In the genomic region with DNA sequence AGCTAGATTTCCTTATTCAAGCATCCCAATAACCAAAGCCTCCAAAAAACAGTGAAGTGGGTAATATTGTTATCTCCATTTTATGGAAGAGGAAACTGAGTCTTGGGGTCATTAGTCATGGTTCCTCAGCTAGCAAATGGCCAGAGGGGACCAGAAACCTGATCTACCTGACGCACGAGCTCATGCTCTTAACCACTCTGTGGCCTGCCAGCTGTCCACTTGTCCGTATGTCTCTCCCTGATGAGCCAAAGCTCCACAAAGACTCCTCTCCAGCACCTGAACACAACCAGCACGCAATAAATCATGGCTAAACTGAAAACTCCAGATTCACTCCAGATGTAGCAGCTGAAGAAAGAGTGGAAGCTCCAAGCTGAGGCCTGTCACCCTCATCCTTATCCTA, we compare ENCODE assay signal across 25 cellular contexts. TPM values are rescaled to one million over a fixed set of nuclear protein-coding genes. Genes with fewer than 3 reads are reported as not detected.
"Had no signal": no experiment of that assay in that cellular context is flagged by ENCODE, and none has a peak within 500 bp of the region (broad histone marks: within the 10 kb centered on the region; RNA-seq: fewer than 3 reads in every experiment).

No MANE protein-coding gene starts in this region.

- H3K4me2 ChIP-seq: SK-N-SH had no signal

- ATAC-seq: activated CD8-positive, alpha-beta T cell treated with anti-CD3 and anti-CD28 coated beads for 36 hours; activated T-cell treated with anti-CD3 and anti-CD28 coated beads, Interleukin-2, amount 50 U/mL, for 72 hours had no signal

- H3K27ac ChIP-seq: brain microvascular endothelial cell, cardiac muscle cell, VCaP had no signal

- H3K9ac ChIP-seq: SK-N-SH had no signal

- H3K27me3 ChIP-seq: brain microvascular endothelial cell, cardiac muscle cell had no signal

- H3K9me3 ChIP-seq: SK-N-SH had no signal

- H3K4me3 ChIP-seq: cardiac muscle cell had no signal

- DNase-seq: activated CD4-positive, alpha-beta T cell treated with anti-CD3 and anti-CD28 coated beads, Interleukin-2, amount 10 ng/mL, durations not matched to agents 7 days and 5 days; activated CD4-positive, CD25-positive, alpha-beta regulatory T cell; activated CD8-positive, alpha-beta memory T cell treated with anti-CD3 and anti-CD28 coated beads, Interleukin-2, amount 50 U/mL, for 4 hours; activated CD8-positive, alpha-beta T cell treated with anti-CD3 and anti-CD28 coated beads for 36 hours; activated gamma-delta T cell treated with Interleukin-2 at 50 U/mL for 16 hours; activated naive CD4-positive, alpha-beta T cell treated with anti-CD3 and anti-CD28 coated beads, Interleukin-2, amount 10 ng/mL, durations not matched to agents 7 days and 5 days; activated naive CD8-positive, alpha-beta T cell treated with anti-CD3 and anti-CD28 coated beads for 36 hours; activated T-cell treated with anti-CD3 and anti-CD28 coated beads, Interleukin-2, amount 50 U/mL, for 72 hours; brain microvascular endothelial cell; KG1; NCI-H1048; NCI-H1436; NCI-H1694 treated with DMSO at 0.1 percent for 48 hours; NCI-H2081 treated with DMSO at 0.1 percent for 48 hours; NCI-H446; NCI-H526 treated with DMSO at 0.1 percent for 48 hours; NCI-H82; SK-N-SH; T-helper 1 cell had no signal

- H3K36me3 ChIP-seq: brain microvascular endothelial cell, cardiac muscle cell had no signal

RNA-seq across cellular contexts. Expression of a gene that starts 5.8 kb away (rescaled TPM):
- total RNA-seq: activated CD4-positive, alpha-beta T cell treated with anti-CD3 and anti-CD28 coated beads, Interleukin-2, amount 10 ng/mL, durations not matched to agents 7 days and 5 days; activated CD8-positive, alpha-beta T cell treated with anti-CD3 and anti-CD28 coated beads for 36 hours; activated naive CD8-positive, alpha-beta T cell treated with anti-CD3 and anti-CD28 coated beads for 36 hours; activated T-cell treated with anti-CD3 and anti-CD28 coated beads, Interleukin-2, amount 50 U/mL, for 72 hours; activated T-helper 2 cell treated with anti-CD3 and anti-CD28 coated beads, Interferon-gamma antibody, Interleukin-2, Interleukin-4, amounts not matched to agents 10 μg/mL and 5 μg/mL and 100 μg/mL, durations not matched to agents 14 hours and 24 hours and 36 hours; cardiac muscle cell; LHCN-M2; M059J; T-helper 2 cell treated with Interferon-gamma antibody and Interleukin-4, amounts not matched to agents 100 ng/mL and 5 ng/mL, for 36 hours had no signal
- polyA plus RNA-seq: SK-N-SH had no signal
